Comparison of ENCODE assay signal across 1 cellular context in genomic region chr9:131027048-131027871, GRCh38.
A peak's percentile ranks its signal among the peaks of the same experiment; 100 is the strongest.
TF ChIP-seq lines count a peak whose summit lies in the region.

No MANE protein-coding gene starts in this region.

TF ChIP-seq in K562, 482 proteins besides CTCF, POLR2A, EP300 and RAD21:
- TF ChIP-seq, protein P1, sequence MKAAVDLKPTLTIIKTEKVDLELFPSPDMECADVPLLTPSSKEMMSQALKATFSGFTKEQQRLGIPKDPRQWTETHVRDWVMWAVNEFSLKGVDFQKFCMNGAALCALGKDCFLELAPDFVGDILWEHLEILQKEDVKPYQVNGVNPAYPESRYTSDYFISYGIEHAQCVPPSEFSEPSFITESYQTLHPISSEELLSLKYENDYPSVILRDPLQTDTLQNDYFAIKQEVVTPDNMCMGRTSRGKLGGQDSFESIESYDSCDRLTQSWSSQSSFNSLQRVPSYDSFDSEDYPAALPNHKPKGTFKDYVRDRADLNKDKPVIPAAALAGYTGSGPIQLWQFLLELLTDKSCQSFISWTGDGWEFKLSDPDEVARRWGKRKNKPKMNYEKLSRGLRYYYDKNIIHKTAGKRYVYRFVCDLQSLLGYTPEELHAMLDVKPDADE (conservative IDR thresholded peaks at IDR 0.05; ENCODE audit: control insufficient read depth, low read depth, low read length), result no peak
- TF ChIP-seq MEF2D (tag; conservative IDR thresholded peaks at IDR 0.05; ENCODE audit: low read depth), result no peak
- TF ChIP-seq ZNF717 (CRISPR knock-in tag; IDR thresholded peaks at IDR 0.05), result no peak
- TF ChIP-seq ZC3H11A (IDR thresholded peaks at IDR 0.05; ENCODE audit: low read depth, low read length), result no peak
- no peak for TF ChIP-seq SAP30 (IDR thresholded peaks at IDR 0.05; ENCODE audit: borderline replicate concordance, insufficient read depth, low read depth, low read length, poor library complexity, severe bottlenecking)
- TF ChIP-seq, protein P2, sequence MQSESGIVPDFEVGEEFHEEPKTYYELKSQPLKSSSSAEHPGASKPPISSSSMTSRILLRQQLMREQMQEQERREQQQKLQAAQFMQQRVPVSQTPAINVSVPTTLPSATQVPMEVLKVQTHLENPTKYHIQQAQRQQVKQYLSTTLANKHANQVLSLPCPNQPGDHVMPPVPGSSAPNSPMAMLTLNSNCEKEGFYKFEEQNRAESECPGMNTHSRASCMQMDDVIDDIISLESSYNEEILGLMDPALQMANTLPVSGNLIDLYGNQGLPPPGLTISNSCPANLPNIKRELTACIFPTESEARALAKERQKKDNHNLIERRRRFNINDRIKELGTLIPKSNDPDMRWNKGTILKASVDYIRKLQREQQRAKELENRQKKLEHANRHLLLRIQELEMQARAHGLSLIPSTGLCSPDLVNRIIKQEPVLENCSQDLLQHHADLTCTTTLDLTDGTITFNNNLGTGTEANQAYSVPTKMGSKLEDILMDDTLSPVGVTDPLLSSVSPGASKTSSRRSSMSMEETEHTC (IDR thresholded peaks at IDR 0.05), result no peak
- TF ChIP-seq, protein P3, sequence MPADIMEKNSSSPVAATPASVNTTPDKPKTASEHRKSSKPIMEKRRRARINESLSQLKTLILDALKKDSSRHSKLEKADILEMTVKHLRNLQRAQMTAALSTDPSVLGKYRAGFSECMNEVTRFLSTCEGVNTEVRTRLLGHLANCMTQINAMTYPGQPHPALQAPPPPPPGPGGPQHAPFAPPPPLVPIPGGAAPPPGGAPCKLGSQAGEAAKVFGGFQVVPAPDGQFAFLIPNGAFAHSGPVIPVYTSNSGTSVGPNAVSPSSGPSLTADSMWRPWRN (IDR thresholded peaks at IDR 0.05; ENCODE audit: low read depth), result no peak
- TF ChIP-seq ATF3 (IDR thresholded peaks at IDR 0.05), result no peak
- peak; percentile 42; the same call in 1 of the 2 replicates for TF ChIP-seq ATF3 (CRISPR knock-in tag; conservative IDR thresholded peaks at IDR 0.05)
- no peak for TF ChIP-seq MYBL2 (IDR thresholded peaks at IDR 0.05; ENCODE audit: low read depth)
- no peak for TF ChIP-seq MYBL2 (CRISPR knock-in tag; IDR thresholded peaks at IDR 0.05; ENCODE audit: borderline replicate concordance)
- TF ChIP-seq ZNF764 (CRISPR knock-in tag; IDR thresholded peaks at IDR 0.05; ENCODE audit: low read depth), result no peak
- TF ChIP-seq, protein P4, sequence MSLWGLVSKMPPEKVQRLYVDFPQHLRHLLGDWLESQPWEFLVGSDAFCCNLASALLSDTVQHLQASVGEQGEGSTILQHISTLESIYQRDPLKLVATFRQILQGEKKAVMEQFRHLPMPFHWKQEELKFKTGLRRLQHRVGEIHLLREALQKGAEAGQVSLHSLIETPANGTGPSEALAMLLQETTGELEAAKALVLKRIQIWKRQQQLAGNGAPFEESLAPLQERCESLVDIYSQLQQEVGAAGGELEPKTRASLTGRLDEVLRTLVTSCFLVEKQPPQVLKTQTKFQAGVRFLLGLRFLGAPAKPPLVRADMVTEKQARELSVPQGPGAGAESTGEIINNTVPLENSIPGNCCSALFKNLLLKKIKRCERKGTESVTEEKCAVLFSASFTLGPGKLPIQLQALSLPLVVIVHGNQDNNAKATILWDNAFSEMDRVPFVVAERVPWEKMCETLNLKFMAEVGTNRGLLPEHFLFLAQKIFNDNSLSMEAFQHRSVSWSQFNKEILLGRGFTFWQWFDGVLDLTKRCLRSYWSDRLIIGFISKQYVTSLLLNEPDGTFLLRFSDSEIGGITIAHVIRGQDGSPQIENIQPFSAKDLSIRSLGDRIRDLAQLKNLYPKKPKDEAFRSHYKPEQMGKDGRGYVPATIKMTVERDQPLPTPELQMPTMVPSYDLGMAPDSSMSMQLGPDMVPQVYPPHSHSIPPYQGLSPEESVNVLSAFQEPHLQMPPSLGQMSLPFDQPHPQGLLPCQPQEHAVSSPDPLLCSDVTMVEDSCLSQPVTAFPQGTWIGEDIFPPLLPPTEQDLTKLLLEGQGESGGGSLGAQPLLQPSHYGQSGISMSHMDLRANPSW (CRISPR knock-in tag; IDR thresholded peaks at IDR 0.05), result peak; percentile 91
- no peak for TF ChIP-seq HDGF (IDR thresholded peaks at IDR 0.05)
